ENCODE assay signal across 8 cellular contexts in genomic region chr4:130336585-130337217, GRCh38.
DNase-seq lines count a peak whose midpoint lies in the region; ATAC-seq and TF ChIP-seq lines count a peak whose summit lies in the region.

No MANE protein-coding gene starts in this region.

- CTCF ChIA-PET in HEK293T (lab: Yijun Ruan, JAX): no interaction called here

- no peak overlapping the region for H3K27ac Mint-ChIP-seq in activated T-helper 2 cell treated with anti-CD3 and anti-CD28 coated beads, Interferon-gamma antibody, Interleukin-2, Interleukin-4, amounts not matched to agents 10 μg/mL and 5 μg/mL and 100 μg/mL, durations not matched to agents 14 hours and 24 hours and 36 hours

- H3K36me3 Mint-ChIP-seq in activated T-helper 2 cell treated with anti-CD3 and anti-CD28 coated beads, Interferon-gamma antibody, Interleukin-2, Interleukin-4, amounts not matched to agents 10 μg/mL and 5 μg/mL and 100 μg/mL, durations not matched to agents 14 hours and 24 hours and 36 hours (ENCODE audit: low read depth): no peaks in the 10 kb centered on the region

- no peaks in the 10 kb centered on the region for H3K27me3 Mint-ChIP-seq in activated T-helper 2 cell treated with anti-CD3 and anti-CD28 coated beads, Interferon-gamma antibody, Interleukin-2, Interleukin-4, amounts not matched to agents 10 μg/mL and 5 μg/mL and 100 μg/mL, durations not matched to agents 14 hours and 24 hours and 36 hours (ENCODE audit: low read depth)

- ATAC-seq in HG02623 (IDR thresholded peaks at IDR 0.05; ENCODE audit: unreplicated experiment) (peak; percentile 92), omental fat pad (ENCODE audit: low FRiP score) (no peak)

- peak; percentile 2 for DNase-seq in NOMO-1 treated with DMSO at 0.1 percent for 48 hours (lab: John Stamatoyannopoulos, UW; ENCODE audit: unreplicated experiment)
- no peak for DNase-seq in NOMO-1 treated with dmso at 0.1 percent for 144 hours (lab: John Stamatoyannopoulos, UW; ENCODE audit: unreplicated experiment)
- peak; percentile 41 for DNase-seq in NCI-H1694 (lab: John Stamatoyannopoulos, UW)
- DNase-seq in fibroblast of mammary gland (ENCODE audit: low read depth): peak; percentile 37
- no peak for DNase-seq in activated T-helper 2 cell treated with anti-CD3 and anti-CD28 coated beads, Interferon-gamma antibody, Interleukin-2, Interleukin-4, amounts not matched to agents 10 μg/mL and 5 μg/mL and 100 μg/mL, durations not matched to agents 14 hours and 24 hours and 36 hours (ENCODE audit: low spot score)
- DNase-seq in HEK293T (ENCODE audit: extremely low spot score): no peak
- no peak for DNase-seq in omental fat pad (ENCODE audit: low spot score)

- H3K4me3 Mint-ChIP-seq in activated T-helper 2 cell treated with anti-CD3 and anti-CD28 coated beads, Interferon-gamma antibody, Interleukin-2, Interleukin-4, amounts not matched to agents 10 μg/mL and 5 μg/mL and 100 μg/mL, durations not matched to agents 14 hours and 24 hours and 36 hours (ENCODE audit: low read depth): no peak overlapping the region

- TF ChIP-seq CTCF in fibroblast of mammary gland (conservative IDR thresholded peaks at IDR 0.05; ENCODE audit: control insufficient read depth, insufficient read depth, low read depth, low read length) (peak; percentile 47), omental fat pad (IDR thresholded peaks at IDR 0.05) (no peak)

- POLR2A ChIA-PET in HEK293T (lab: Yijun Ruan, JAX): no interaction called here

- intact Hi-C loops in activated T-helper 2 cell treated with anti-CD3 and anti-CD28 coated beads, Interferon-gamma antibody, Interleukin-2, Interleukin-4, amounts not matched to agents 10 μg/mL and 5 μg/mL and 100 μg/mL, durations not matched to agents 14 hours and 24 hours and 36 hours (cut with micrococcal nuclease): no loop called here

- no peaks in the 10 kb centered on the region for H3K4me1 Mint-ChIP-seq in activated T-helper 2 cell treated with anti-CD3 and anti-CD28 coated beads, Interferon-gamma antibody, Interleukin-2, Interleukin-4, amounts not matched to agents 10 μg/mL and 5 μg/mL and 100 μg/mL, durations not matched to agents 14 hours and 24 hours and 36 hours (ENCODE audit: low read depth)

- H3K4me3 ChIP-seq in fibroblast of mammary gland (ENCODE audit: control insufficient read depth, low read depth, low read length): no peak overlapping the region

- H3K9me3 Mint-ChIP-seq in activated T-helper 2 cell treated with anti-CD3 and anti-CD28 coated beads, Interferon-gamma antibody, Interleukin-2, Interleukin-4, amounts not matched to agents 10 μg/mL and 5 μg/mL and 100 μg/mL, durations not matched to agents 14 hours and 24 hours and 36 hours: no peaks in the 10 kb centered on the region

TF ChIP-seq in HEK293T, 16 proteins besides CTCF, POLR2A, EP300 and RAD21:
- no peak for TF ChIP-seq HDGF (IDR thresholded peaks at IDR 0.05; ENCODE audit: borderline replicate concordance)
- no peak for TF ChIP-seq FOXM1 (IDR thresholded peaks at IDR 0.05; ENCODE audit: borderline replicate concordance)
- no peak for TF ChIP-seq FOXK2 (IDR thresholded peaks at IDR 0.05)

Comparison
In these comparisons a context has a peak if more than half of its experiments do, and no peak if none do; other contexts are left out.
1. DNase-seq: peak in NOMO-1 treated with DMSO at 0.1 percent for 48 hours (single experiment), NCI-H1694 (single experiment) and fibroblast of mammary gland (single experiment); none in NOMO-1 treated with dmso at 0.1 percent for 144 hours (single experiment), activated T-helper 2 cell treated with anti-CD3 and anti-CD28 coated beads, Interferon-gamma antibody, Interleukin-2, Interleukin-4, amounts not matched to agents 10 μg/mL and 5 μg/mL and 100 μg/mL, durations not matched to agents 14 hours and 24 hours and 36 hours (single experiment), HEK293T (single experiment) and omental fat pad (single experiment).